ENCODE assay signal across 11 cellular contexts in the genomic region with DNA sequence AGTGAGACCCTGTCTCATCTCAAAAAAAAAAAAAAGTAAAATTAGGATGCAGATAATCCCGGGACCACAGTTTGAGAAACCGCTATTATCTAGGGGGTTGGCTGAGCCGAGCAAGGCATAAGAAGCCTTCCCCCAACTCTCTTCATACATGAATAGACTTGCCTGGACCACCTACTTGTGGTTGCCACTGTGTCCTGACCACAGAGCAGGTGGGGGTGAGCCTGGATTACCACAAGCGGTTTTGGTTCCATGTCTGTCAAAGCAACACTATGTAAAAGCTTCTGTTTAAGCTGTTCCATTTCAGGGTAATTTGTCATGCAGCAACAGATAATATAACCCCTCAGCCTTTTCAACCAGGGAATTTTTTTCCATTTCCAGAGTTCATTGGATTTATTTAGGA. TPM values are rescaled to one million over a fixed set of nuclear protein-coding genes. Genes with fewer than 3 reads are reported as not detected.
DNase-seq lines count a peak whose midpoint lies in the region; ATAC-seq, FAIRE-seq and TF ChIP-seq lines count a peak whose summit lies in the region.
"Had no signal": no experiment of that assay in that cellular context is flagged by ENCODE, and none has a peak within 500 bp of the region (broad histone marks: within the 10 kb centered on the region; RNA-seq: fewer than 3 reads in every experiment).

No MANE protein-coding gene starts in this region.

- intact Hi-C loops in naive thymus-derived CD4-positive, alpha-beta T cell (cut with micrococcal nuclease), result loop anchor here in 1 of 2 donors (10.0 kb wide), 1 partner anchor 403 kb away; a partner anchor contains a TSS
- intact Hi-C loops in right lobe of liver (cut with DNase I), result no loop called here

- TF ChIP-seq CTCF in right lobe of liver (IDR thresholded peaks at IDR 0.05) (no peak), endothelial cell (IDR thresholded peaks at IDR 0.05; ENCODE audit: unreplicated experiment) (no peak), D721Med (IDR thresholded peaks at IDR 0.05; ENCODE audit: insufficient read depth, missing control alignments) (no peak)

- H3K4me3 ChIP-seq in CD8-positive, alpha-beta memory T cell (ENCODE audit: low read length), result no peak overlapping the region
- H3K4me3 ChIP-seq in naive thymus-derived CD4-positive, alpha-beta T cell (ENCODE audit: low read length), result no peak overlapping the region
- H3K4me3 ChIP-seq in right lobe of liver, result no peak overlapping the region
- H3K4me3 ChIP-seq: GM23338 had no signal

- H3K27me3 Mint-ChIP-seq in CD8-positive, alpha-beta memory T cell, result peaks cover 11 to 14% of the 10 kb centered on the region in 2 donors
- H3K27me3 Mint-ChIP-seq in naive thymus-derived CD4-positive, alpha-beta T cell, result peaks cover 0 to 6% (median 5%) of the 10 kb centered on the region in 5 donors
- peaks cover 6% of the 10 kb centered on the region for H3K27me3 Mint-ChIP-seq in endothelial cell (ENCODE audit: unreplicated experiment)

- peak; percentile 23 for ATAC-seq in HG02759 (IDR thresholded peaks at IDR 0.05; ENCODE audit: unreplicated experiment)
- no peak for ATAC-seq in naive thymus-derived CD4-positive, alpha-beta T cell
- no peak for ATAC-seq in right lobe of liver
- ATAC-seq: GM23338 had no signal

- H3K27me3 ChIP-seq in CD8-positive, alpha-beta memory T cell (ENCODE audit: insufficient read depth, low read length, poor library complexity, severe bottlenecking), result peaks cover 4% of the 10 kb centered on the region
- H3K27me3 ChIP-seq in naive thymus-derived CD4-positive, alpha-beta T cell (ENCODE audit: control insufficient read depth in 2 of 2, insufficient read depth in 2 of 2, low read length in 2 of 2), result no peaks in the 10 kb centered on the region
- H3K27me3 ChIP-seq in right lobe of liver, result no peaks in the 10 kb centered on the region

- peak; percentile 20 to 73 (median 66) for DNase-seq in CD8-positive, alpha-beta memory T cell
- peak; percentile 49 to 61 (median 56) for DNase-seq in activated CD8-positive, alpha-beta memory T cell treated with anti-CD3 and anti-CD28 coated beads for 48 hours (ENCODE audit: low read depth in 2 of 3, low spot score in 2 of 3)
- DNase-seq in naive thymus-derived CD4-positive, alpha-beta T cell, result peak in 8 of 9 donors; percentile 14 to 63 (median 30)
- DNase-seq in right lobe of liver (no peak), endothelial cell (ENCODE audit: low spot score) (no peak), D721Med (ENCODE audit: insufficient read length, low spot score) (no peak), SKM-1 treated with dmso at 0.1 percent for 144 hours (lab: John Stamatoyannopoulos, UW; ENCODE audit: unreplicated experiment) (no peak)
- DNase-seq: NCI-H187 treated with DMSO at 0.1 percent for 48 hours, nucleus accumbens had no signal

- H3K27ac ChIP-seq in CD8-positive, alpha-beta memory T cell (ENCODE audit: low read depth, low read length), result no peak overlapping the region
- peak overlapping the region; percentile 26 for H3K27ac ChIP-seq in naive thymus-derived CD4-positive, alpha-beta T cell (ENCODE audit: low read depth, low read length)
- no peak overlapping the region for H3K27ac ChIP-seq in right lobe of liver

- H3K27ac Mint-ChIP-seq in CD8-positive, alpha-beta memory T cell, result peak overlapping the region; percentile 59 to 93 (median 84)
- peak overlapping the region; percentile 73 to 99 (median 88) for H3K27ac Mint-ChIP-seq in naive thymus-derived CD4-positive, alpha-beta T cell
- no peak overlapping the region for H3K27ac Mint-ChIP-seq in endothelial cell (ENCODE audit: unreplicated experiment)
- H3K27ac Mint-ChIP-seq: GM23338 had no signal

- H3K9me3 ChIP-seq in CD8-positive, alpha-beta memory T cell (ENCODE audit: low read length), result no peaks in the 10 kb centered on the region
- H3K9me3 ChIP-seq in naive thymus-derived CD4-positive, alpha-beta T cell (ENCODE audit: control insufficient read depth in 2 of 3, low read length in 3 of 3), result no peaks in the 10 kb centered on the region
- no peaks in the 10 kb centered on the region for H3K9me3 ChIP-seq in right lobe of liver

- peak overlapping the region; percentile 20 to 76 (median 60) for H3K4me3 Mint-ChIP-seq in CD8-positive, alpha-beta memory T cell
- H3K4me3 Mint-ChIP-seq in naive thymus-derived CD4-positive, alpha-beta T cell, result peak overlapping the region in 8 of 10 donors; percentile 21 to 81 (median 65)
- H3K4me3 Mint-ChIP-seq in endothelial cell (ENCODE audit: unreplicated experiment), result no peak overlapping the region
- H3K4me3 Mint-ChIP-seq: GM23338 had no signal

- peaks cover 0 to 9% (median 0%) of the 10 kb centered on the region in 3 donors for H3K36me3 Mint-ChIP-seq in CD8-positive, alpha-beta memory T cell
- H3K36me3 Mint-ChIP-seq in naive thymus-derived CD4-positive, alpha-beta T cell, result peaks cover 0 to 4% (median 0%) of the 10 kb centered on the region in 5 donors
- no peaks in the 10 kb centered on the region for H3K36me3 Mint-ChIP-seq in endothelial cell (ENCODE audit: low read depth, unreplicated experiment)

- CTCF ChIA-PET in CD8-positive, alpha-beta memory T cell (lab: Charles Lee), result interaction anchor here (0.8 to 1.5 kb wide), 4 partner anchors 16 to 180 kb away, joined by 3 to 5 read pairs (median 4); no protein-coding TSS in a partner anchor
- CTCF ChIA-PET in naive thymus-derived CD4-positive, alpha-beta T cell (lab: Charles Lee), result interaction anchor here (0.6 kb wide), 1 partner anchor 84 kb away, joined by 3 read pairs; no protein-coding TSS in a partner anchor

- WGBS in right lobe of liver (ENCODE audit: insufficient coverage, low coverage, low lambda C conversion rate, missing lambda C conversion rate), result 43% methylated on average over 3 of the region's 4 CpGs

- POLR2A ChIA-PET in CD8-positive, alpha-beta memory T cell (lab: Charles Lee), result interaction anchor here (0.5 to 0.6 kb wide), 3 partner anchors 16 to 240 kb away, joined by 3 read pairs; no protein-coding TSS in a partner anchor
- POLR2A ChIA-PET in naive thymus-derived CD4-positive, alpha-beta T cell (lab: Charles Lee), result interaction anchor here (0.6 to 1.7 kb wide), 2 partner anchors 82 to 582 kb away, joined by 3 to 11 read pairs; no protein-coding TSS in a partner anchor

- H3K36me3 ChIP-seq in CD8-positive, alpha-beta memory T cell (ENCODE audit: insufficient read depth, low read length), result no peaks in the 10 kb centered on the region
- peaks cover 0 to 7% (median 0%) of the 10 kb centered on the region in 3 experiments for H3K36me3 ChIP-seq in naive thymus-derived CD4-positive, alpha-beta T cell (ENCODE audit: control insufficient read depth in 2 of 3, insufficient read depth in 3 of 3, low read length in 3 of 3)
- no peaks in the 10 kb centered on the region for H3K36me3 ChIP-seq in right lobe of liver

- TF ChIP-seq POLR2A in right lobe of liver (IDR thresholded peaks at IDR 0.05), result no peak

- no peaks in the 10 kb centered on the region for H3K9me3 Mint-ChIP-seq in CD8-positive, alpha-beta memory T cell
- H3K9me3 Mint-ChIP-seq in naive thymus-derived CD4-positive, alpha-beta T cell, result peaks cover 0 to 4% (median 0%) of the 10 kb centered on the region in 11 donors
- no peaks in the 10 kb centered on the region for H3K9me3 Mint-ChIP-seq in endothelial cell (ENCODE audit: unreplicated experiment)
- H3K9me3 Mint-ChIP-seq: GM23338 had no signal

- H3K4me1 Mint-ChIP-seq in CD8-positive, alpha-beta memory T cell, result peaks cover 59 to 79% (median 75%) of the 10 kb centered on the region in 3 donors
- H3K4me1 Mint-ChIP-seq in naive thymus-derived CD4-positive, alpha-beta T cell, result peaks cover 44 to 81% (median 75%) of the 10 kb centered on the region in 7 donors
- H3K4me1 Mint-ChIP-seq in endothelial cell (ENCODE audit: unreplicated experiment), result peaks cover 25% of the 10 kb centered on the region

- peaks cover 60% of the 10 kb centered on the region for H3K4me1 ChIP-seq in CD8-positive, alpha-beta memory T cell (ENCODE audit: insufficient read depth, low read length)
- H3K4me1 ChIP-seq in naive thymus-derived CD4-positive, alpha-beta T cell (ENCODE audit: control insufficient read depth in 2 of 2, insufficient read depth in 2 of 2, low read length in 2 of 2), result peaks cover 42 to 46% of the 10 kb centered on the region in 2 donors
- H3K4me1 ChIP-seq in right lobe of liver, result peaks cover 0 to 11% (median 0%) of the 10 kb centered on the region in 4 donors

- FAIRE-seq in D721Med (lab: Jason Lieb, UNC), result no peak

RNA-seq across cellular contexts. Expression of a gene that starts 3.3 kb away (rescaled TPM):
- 10 to 100 TPM; 77.6 to 78.0 TPM for total RNA-seq in CD8-positive, alpha-beta memory T cell
- 122 TPM for polyA plus RNA-seq in CD8-positive, alpha-beta memory T cell
- 100 to 1,000 TPM in 3 of 5 experiments, 10 to 100 TPM in 2; 86.2 to 136 (median 107) TPM for total RNA-seq in naive thymus-derived CD4-positive, alpha-beta T cell
- 100 to 1,000 TPM in 1 of 2 donors, 10 to 100 TPM in 1; 89.9 to 118 TPM for polyA plus RNA-seq in naive thymus-derived CD4-positive, alpha-beta T cell
- total RNA-seq in right lobe of liver (100 to 1,000 TPM in 2 of 6 experiments, 10 to 100 TPM in 4; 83.0 to 179 (median 96.0) TPM), endothelial cell (ENCODE audit: unreplicated experiment) (77.8 TPM)

RNA-seq across cellular contexts. Expression of a gene that starts 34.1 kb away (rescaled TPM):
- 10 to 100 TPM; 10.8 to 12.4 TPM for total RNA-seq in CD8-positive, alpha-beta memory T cell
- 5.9 TPM for polyA plus RNA-seq in CD8-positive, alpha-beta memory T cell
- total RNA-seq in naive thymus-derived CD4-positive, alpha-beta T cell, result 1 to 10 TPM; 5.1 to 9.2 (median 6.7) TPM
- 1 to 10 TPM; 4.4 to 8.1 TPM for polyA plus RNA-seq in naive thymus-derived CD4-positive, alpha-beta T cell
- 1 to 10 TPM; 3.1 to 7.8 (median 6.2) TPM for total RNA-seq in right lobe of liver
- total RNA-seq in endothelial cell (ENCODE audit: unreplicated experiment), result 12.0 TPM

RNA-seq across cellular contexts. Expression of a gene that starts 46.4 kb away (rescaled TPM):
- total RNA-seq in CD8-positive, alpha-beta memory T cell, result not detected
- polyA plus RNA-seq in CD8-positive, alpha-beta memory T cell, result not detected
- under 1 TPM in 3 of 5 experiments, not detected in 2; 0.05 to 0.19 (median 0.19) TPM for total RNA-seq in naive thymus-derived CD4-positive, alpha-beta T cell
- polyA plus RNA-seq in naive thymus-derived CD4-positive, alpha-beta T cell, result not detected
- total RNA-seq in right lobe of liver (under 1 TPM in 1 of 6 experiments, not detected in 5; 0.13 TPM), endothelial cell (ENCODE audit: unreplicated experiment) (0.80 TPM)

RNA-seq across cellular contexts. Expression of a gene that starts 54.8 kb away (rescaled TPM):
- under 1 TPM; 0.13 to 0.44 TPM for total RNA-seq in CD8-positive, alpha-beta memory T cell
- 0.18 TPM for polyA plus RNA-seq in CD8-positive, alpha-beta memory T cell
- 1 to 10 TPM in 2 of 5 experiments, under 1 TPM in 3; 0.36 to 1.5 (median 0.95) TPM for total RNA-seq in naive thymus-derived CD4-positive, alpha-beta T cell
- polyA plus RNA-seq in naive thymus-derived CD4-positive, alpha-beta T cell, result under 1 TPM in 1 of 2 donors, not detected in 1; 0.58 TPM
- total RNA-seq in right lobe of liver, result under 1 TPM in 4 of 6 experiments, not detected in 2; 0.12 to 0.25 (median 0.17) TPM
- not detected for total RNA-seq in endothelial cell (ENCODE audit: unreplicated experiment)

Comparison
In these comparisons a context has a peak if more than half of its experiments do, and no peak if none do; other contexts are left out.
1. DNase-seq: peak in CD8-positive, alpha-beta memory T cell (5 of 5), activated CD8-positive, alpha-beta memory T cell treated with anti-CD3 and anti-CD28 coated beads for 48 hours (3 of 3) and naive thymus-derived CD4-positive, alpha-beta T cell (8 of 9); none in right lobe of liver (0 of 3), endothelial cell (single experiment), D721Med (single experiment) and SKM-1 treated with dmso at 0.1 percent for 144 hours (single experiment).